Comparison of ENCODE assay signal across 27 cellular contexts in the genomic region with DNA sequence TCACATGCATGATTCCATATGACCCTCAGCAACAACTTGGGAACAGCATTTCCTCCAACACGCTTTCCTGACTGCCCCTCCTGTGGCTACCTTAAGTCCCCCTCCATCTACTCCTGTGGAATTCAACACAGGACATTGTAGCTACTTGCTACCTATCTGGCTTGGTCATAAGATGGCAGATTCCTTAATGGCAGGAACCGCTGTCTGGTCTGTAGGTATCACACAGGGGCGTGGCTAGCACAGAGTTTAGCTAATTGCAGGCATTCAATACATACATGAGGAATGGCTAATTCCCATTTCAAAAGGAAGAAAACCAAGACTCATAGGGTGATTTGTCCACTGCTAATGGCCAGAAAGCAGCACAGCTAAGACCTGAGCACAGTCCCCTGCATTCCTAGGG.
"Had no signal": no experiment of that assay in that cellular context is flagged by ENCODE, and none has a peak within 500 bp of the region (broad histone marks: within the 10 kb centered on the region; RNA-seq: fewer than 3 reads in every experiment).

No MANE protein-coding gene starts in this region.

- H2AFZ ChIP-seq: hepatocyte, neural progenitor cell had no signal

- H3K4me2 ChIP-seq: hepatocyte, neural progenitor cell had no signal

- DNase-seq: islet precursor cell; left ventricle myocardium inferior; mesendoderm; naive B cell; natural killer cell; nephron progenitor cell; ovary; stimulated activated CD4-positive, alpha-beta T cell treated with anti-CD3 and anti-CD28 coated beads, Interleukin-12 subunit alpha, Interleukin-12 subunit beta, amount 100 ng/mL, for 4 hours; stimulated activated CD4-positive, alpha-beta T cell treated with anti-CD3 and anti-CD28 coated beads, Interleukin-15, amount 100 ng/mL, for 24 hours; stimulated activated CD4-positive, alpha-beta T cell treated with anti-CD3 and anti-CD28 coated beads, Interleukin-2, amount 100 ng/mL, for 24 hours; stimulated activated CD4-positive, alpha-beta T cell treated with anti-CD3 and anti-CD28 coated beads, Interleukin-4, amount 100 ng/mL, for 1 hour; stimulated activated naive B cell treated with anti-CD40 and anti-IgM and Interleukin-4, amounts not matched to agents 10 μg/mL and 1 μg/mL and 100 μg/mL, for 72 hours; tibial artery; trophoblast cell; upper lobe of right lung had no signal

- H3K9me3 ChIP-seq: left ventricle myocardium inferior, ovary, right atrium auricular region, suprapubic skin, thoracic aorta, tibial artery, upper lobe of right lung had no signal

- FAIRE-seq: urothelium cell line had no signal

- H3K27ac ChIP-seq: hepatocyte, left ventricle myocardium inferior, neural progenitor cell, ovary, right atrium auricular region, skin epidermis, suprapubic skin, thoracic aorta, tibial artery, upper lobe of right lung had no signal

- H3K36me3 ChIP-seq: neural progenitor cell, ovary had no signal

- H3K27me3 Mint-ChIP-seq: naive B cell; progenitor cell of endocrine pancreas; stimulated activated naive B cell treated with anti-CD40 and anti-IgM and Interleukin-4, amounts not matched to agents 10 μg/mL and 1 μg/mL and 100 μg/mL, for 72 hours; stimulated activated naive CD8-positive, alpha-beta T cell treated with anti-CD3 and anti-CD28 coated beads, Interleukin-15, Interleukin-2, amounts not matched to agents 100 ng/mL and 50 ng/mL, for 24 hours had no signal

- H3K4me3 Mint-ChIP-seq: mesothelial cell of epicardium; naive B cell; natural killer cell; nephron progenitor cell; neural progenitor cell; stimulated activated naive B cell treated with anti-CD40 and anti-IgM and Interleukin-4, amounts not matched to agents 10 μg/mL and 1 μg/mL and 100 μg/mL, for 72 hours; stimulated activated naive CD8-positive, alpha-beta T cell treated with anti-CD3 and anti-CD28 coated beads, Interleukin-15, Interleukin-2, amounts not matched to agents 100 ng/mL and 50 ng/mL, for 24 hours had no signal

- ATAC-seq: natural killer cell; sciatic nerve; stimulated activated naive B cell treated with anti-CD40 and anti-IgM and Interleukin-4, amounts not matched to agents 10 μg/mL and 1 μg/mL and 100 μg/mL, for 72 hours; upper lobe of right lung had no signal

- H3K4me1 Mint-ChIP-seq: mesothelial cell of epicardium, neural progenitor cell had no signal

- H3K4me3 ChIP-seq: hepatocyte, left ventricle myocardium inferior, lung, neural progenitor cell, ovary, right atrium auricular region, skin epidermis, suprapubic skin, thoracic aorta, tibial artery, upper lobe of right lung had no signal

- H3K9me3 Mint-ChIP-seq: mesothelial cell of epicardium; naive B cell; natural killer cell; nephron progenitor cell; neural progenitor cell; stimulated activated naive B cell treated with anti-CD40 and anti-IgM and Interleukin-4, amounts not matched to agents 10 μg/mL and 1 μg/mL and 100 μg/mL, for 72 hours; stimulated activated naive CD8-positive, alpha-beta T cell treated with anti-CD3 and anti-CD28 coated beads, Interleukin-15, Interleukin-2, amounts not matched to agents 100 ng/mL and 50 ng/mL, for 24 hours had no signal

- H3K9ac ChIP-seq: neural progenitor cell had no signal

- H3K27ac Mint-ChIP-seq: mesothelial cell of epicardium; natural killer cell; nephron progenitor cell; neural progenitor cell; progenitor cell of endocrine pancreas; stimulated activated naive B cell treated with anti-CD40 and anti-IgM and Interleukin-4, amounts not matched to agents 10 μg/mL and 1 μg/mL and 100 μg/mL, for 72 hours; stimulated activated naive CD8-positive, alpha-beta T cell treated with anti-CD3 and anti-CD28 coated beads, Interleukin-15, Interleukin-2, amounts not matched to agents 100 ng/mL and 50 ng/mL, for 24 hours had no signal

- H3K4me1 ChIP-seq: left ventricle myocardium inferior, neural progenitor cell, right atrium auricular region, suprapubic skin, tibial artery, upper lobe of right lung had no signal

- H3K27me3 ChIP-seq: hepatocyte, neural progenitor cell, ovary, right atrium auricular region, suprapubic skin, tibial artery, upper lobe of right lung had no signal
